In the genomic region with DNA sequence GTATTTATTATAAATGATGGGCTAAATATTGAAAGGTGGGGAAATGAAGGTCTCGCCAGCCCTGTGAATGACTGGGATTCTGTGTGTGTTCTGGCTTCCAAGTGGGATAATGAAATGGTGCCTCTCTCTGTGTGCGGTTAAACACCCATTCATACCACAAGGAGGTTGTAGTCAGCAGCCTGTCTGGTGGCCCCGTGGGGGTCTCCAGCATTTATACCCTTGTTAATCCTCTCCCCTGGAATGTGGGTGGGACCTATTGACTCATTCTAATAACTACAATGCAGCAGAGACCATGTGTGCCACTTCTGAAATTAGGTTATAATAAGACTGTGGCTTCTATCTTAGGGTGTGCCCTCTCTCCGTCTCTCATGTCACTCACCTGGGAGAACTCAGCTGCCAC, we compare ENCODE assay signal across 23 cellular contexts.
DNase-seq lines count a peak whose midpoint lies in the region; ATAC-seq, FAIRE-seq and TF ChIP-seq lines count a peak whose summit lies in the region.
"Had no signal": no experiment of that assay in that cellular context is flagged by ENCODE, and none has a peak within 500 bp of the region (broad histone marks: within the 10 kb centered on the region; RNA-seq: fewer than 3 reads in every experiment).

No MANE protein-coding gene starts in this region.

- no peaks in the 10 kb centered on the region for H3K79me2 ChIP-seq in mammary epithelial cell (ENCODE audit: insufficient read depth, low read length)

- no peak for TF ChIP-seq CTCF in breast epithelium (IDR thresholded peaks at IDR 0.05)
- no peak for TF ChIP-seq CTCF in mammary epithelial cell (conservative IDR thresholded peaks at IDR 0.05 in 1 of 2, IDR thresholded peaks at IDR 0.05 in 1 of 2; ENCODE audit: extremely low read depth in 1 of 2, insufficient read depth in 1 of 2, low read depth in 1 of 2, low read length in 2 of 2)
- no peak for TF ChIP-seq CTCF in prostate gland (IDR thresholded peaks at IDR 0.05)
- no peak for TF ChIP-seq CTCF in upper lobe of left lung (IDR thresholded peaks at IDR 0.05)

- H3K9ac ChIP-seq in mammary epithelial cell (ENCODE audit: insufficient read depth, low read length) = no peak overlapping the region
- H3K9ac ChIP-seq: KMS-11 had no signal

- ATAC-seq in upper lobe of left lung (ENCODE audit: low FRiP score in 2 of 2) (no peak), GM21526 (IDR thresholded peaks at IDR 0.05; ENCODE audit: low FRiP score, unreplicated experiment) (no peak)
- ATAC-seq: HCT116 had no signal

- H3K4me1 ChIP-seq in breast epithelium (no peaks in the 10 kb centered on the region), mammary epithelial cell (ENCODE audit: insufficient read depth, low read length) (no peaks in the 10 kb centered on the region), esophagus (ENCODE audit: control insufficient read depth in 2 of 2, insufficient read depth in 2 of 2, low read length in 1 of 2) (no peaks in the 10 kb centered on the region), prostate gland (replicated peaks) (peaks cover 3% of the 10 kb centered on the region), upper lobe of left lung (peaks cover 0 to 3% (median 0%) of the 10 kb centered on the region in 4 donors)
- H3K4me1 ChIP-seq: Caco-2, lower lobe of right lung had no signal

- 62% methylated on average over 4 of the region's 4 CpGs for WGBS in mammary epithelial cell (ENCODE audit: low coverage, missing lambda C conversion rate)
- WGBS in esophagus, 2 donors = 71 to 74% methylated on average over 4 of the region's 4 CpGs
- WGBS in prostate gland = 66% methylated on average over 4 of the region's 4 CpGs
- WGBS in upper lobe of left lung, 2 donors = 85 to 91% methylated on average over 4 of the region's 4 CpGs

- no peaks in the 10 kb centered on the region for H4K20me1 ChIP-seq in mammary epithelial cell (ENCODE audit: insufficient read depth, low read length)

- H3K27ac ChIP-seq in breast epithelium (peak overlapping the region; percentile 54 to 66), mammary epithelial cell (ENCODE audit: insufficient read depth, low read depth, low read length) (no peak overlapping the region), esophagus (ENCODE audit: low read depth in 2 of 2, low read length in 1 of 2) (peak overlapping the region; percentile 0 to 77), prostate gland (peak overlapping the region; percentile 59 to 77), upper lobe of left lung (peak overlapping the region in 3 of 4 donors; percentile 1 to 53 (median 49))
- H3K27ac ChIP-seq: KMS-11, skin epidermis had no signal

- intact Hi-C loops in breast epithelium (cut with DNase I; ENCODE audit: low total_unique reads) = no loop called here
- intact Hi-C loops in mammary epithelial cell (cut with micrococcal nuclease) = no loop called here
- intact Hi-C loops in prostate gland (cut with DNase I) = loop anchor here (2.0 to 5.0 kb wide), 2 partner anchors 34 to 74 kb away; no protein-coding TSS in a partner anchor

- peaks cover 0 to 4% of the 10 kb centered on the region in 2 donors for H3K9me3 ChIP-seq in breast epithelium
- H3K9me3 ChIP-seq in mammary epithelial cell (replicated peaks; ENCODE audit: insufficient read depth, low read length) = peaks cover 11% of the 10 kb centered on the region
- no peaks in the 10 kb centered on the region for H3K9me3 ChIP-seq in esophagus (ENCODE audit: control insufficient read depth in 2 of 2, insufficient read depth in 1 of 2, low read depth in 1 of 2, low read length in 1 of 2)
- H3K9me3 ChIP-seq in prostate gland = no peaks in the 10 kb centered on the region
- H3K9me3 ChIP-seq in upper lobe of left lung = no peaks in the 10 kb centered on the region
- H3K9me3 ChIP-seq: Caco-2, lower lobe of right lung had no signal

- no peak overlapping the region for H3K4me3 ChIP-seq in breast epithelium
- no peak overlapping the region for H3K4me3 ChIP-seq in mammary epithelial cell (replicated peaks in 1 of 3; ENCODE audit: insufficient read depth in 1 of 3, low read depth in 2 of 3, low read length in 3 of 3)
- no peak overlapping the region for H3K4me3 ChIP-seq in esophagus (ENCODE audit: low read depth in 1 of 2, low read length in 2 of 2)
- no peak overlapping the region for H3K4me3 ChIP-seq in prostate gland
- no peak overlapping the region for H3K4me3 ChIP-seq in upper lobe of left lung
- H3K4me3 ChIP-seq: lower lobe of right lung, skin epidermis had no signal

- no TSS peak for BruUV-seq in mammary epithelial cell (replicated peaks; lab: Mats Ljungman, UMichigan)

- in situ Hi-C loops in mammary epithelial cell (cut with MboI; ENCODE audit: low sequenced_read_pairs in 2 of 2) = no loop called here

- DNase-seq in breast epithelium (ENCODE audit: low spot score in 2 of 2) (no peak), mammary epithelial cell (no peak), prostate gland (ENCODE audit: low spot score) (no peak), upper lobe of left lung (no peak), H54 (ENCODE audit: insufficient read length, low spot score) (no peak), erythroblast (lab: John Stamatoyannopoulos, UW) (no peak)
- DNase-seq: activated CD4-positive, alpha-beta T cell treated with anti-CD3 and anti-CD28 coated beads, Interleukin-2, amount 10 ng/mL, durations not matched to agents 7 days and 5 days; activated CD8-positive, alpha-beta memory T cell treated with anti-CD3 and anti-CD28 coated beads, Interleukin-2, amount 50 U/mL, for 4 hours; activated effector memory CD4-positive, alpha-beta T cell treated with anti-CD3 and anti-CD28 coated beads, Interleukin-2, amount 50 U/mL, for 16 hours; Caco-2; EL; lower lobe of right lung; NCI-H187 treated with DMSO at 0.1 percent for 48 hours; NCI-H345; SIG-M5; stimulated activated CD4-positive, alpha-beta T cell treated with anti-CD3 and anti-CD28 coated beads, Interleukin-2, amount 100 ng/mL, for 48 hours; stimulated activated naive CD4-positive, alpha-beta T cell treated with Interleukin-2 at 50 U/mL for 16 hours; T-helper 1 cell had no signal

- no peak overlapping the region for H3K4me2 ChIP-seq in mammary epithelial cell (ENCODE audit: insufficient read depth, low read depth, low read length)
- H3K4me2 ChIP-seq: KMS-11 had no signal

- H3K27me3 ChIP-seq in breast epithelium (no peaks in the 10 kb centered on the region), mammary epithelial cell (ENCODE audit: insufficient read depth, low read length) (no peaks in the 10 kb centered on the region), esophagus (ENCODE audit: control insufficient read depth in 1 of 2, insufficient read depth in 2 of 2, low read length in 2 of 2) (no peaks in the 10 kb centered on the region), prostate gland (replicated peaks; ENCODE audit: insufficient read depth) (no peaks in the 10 kb centered on the region), upper lobe of left lung (no peaks in the 10 kb centered on the region)

- TF ChIP-seq EP300 in upper lobe of left lung (IDR thresholded peaks at IDR 0.05) = no peak

- CTCF ChIA-PET in mammary epithelial cell (lab: Charles Lee; ENCODE audit: low non-redundant PET) = no interaction called here

- dilution Hi-C loops in mammary epithelial cell (cut with HindIII; ENCODE audit: low sequenced_read_pairs) = no loop called here

- TF ChIP-seq POLR2A in breast epithelium (IDR thresholded peaks at IDR 0.05) = no peak
- no peak for TF ChIP-seq POLR2A in prostate gland (IDR thresholded peaks at IDR 0.05)
- no peak for TF ChIP-seq POLR2A in upper lobe of left lung (IDR thresholded peaks at IDR 0.05)
- TF ChIP-seq POLR2A in H54 (IDR thresholded peaks at IDR 0.05; ENCODE audit: low read depth, low read length) = no peak
- TF ChIP-seq POLR2A in erythroblast (IDR thresholded peaks at IDR 0.05; ENCODE audit: low read length) = no peak

- no peak for FAIRE-seq in H54 (lab: Jason Lieb, UNC)

- no peaks in the 10 kb centered on the region for H3K36me3 ChIP-seq in breast epithelium
- no peaks in the 10 kb centered on the region for H3K36me3 ChIP-seq in mammary epithelial cell (ENCODE audit: insufficient read depth, low read length)
- H3K36me3 ChIP-seq in esophagus (ENCODE audit: control insufficient read depth in 2 of 2, insufficient read depth in 2 of 2, low read length in 1 of 2) = no peaks in the 10 kb centered on the region
- no peaks in the 10 kb centered on the region for H3K36me3 ChIP-seq in prostate gland
- no peaks in the 10 kb centered on the region for H3K36me3 ChIP-seq in upper lobe of left lung
- H3K36me3 ChIP-seq: lower lobe of right lung had no signal

- H2AFZ ChIP-seq in mammary epithelial cell (ENCODE audit: low read depth, low read length) = no peak overlapping the region
